ENCODE assay signal across 8 cellular contexts in genomic region chr9:41273549-41274267, GRCh38.
DNase-seq lines count a peak whose midpoint lies in the region; ATAC-seq and TF ChIP-seq lines count a peak whose summit lies in the region.
"Not testable (repeated sequence)": the region's sequence is repeated elsewhere in the genome, so short reads cannot be mapped to it uniquely, and the experiment has no call there.

No MANE protein-coding gene starts in this region.

- not testable (repeated sequence) for H2AFZ ChIP-seq in ACC112 (ENCODE audit: low read length, unreplicated experiment); OCI-LY7 (ENCODE audit: low read length)

- not testable (repeated sequence) for H3K4me1 ChIP-seq in ACC112 (ENCODE audit: control insufficient read depth, insufficient read depth, low read length, unreplicated experiment); OCI-LY7 (ENCODE audit: insufficient read depth, low read length, poor library complexity, severe bottlenecking)

- not testable (repeated sequence) for BruUV-seq in OCI-LY7 (replicated peaks; lab: Mats Ljungman, UMichigan)

- H3K4me3 ChIP-seq in ACC112 (ENCODE audit: low read depth, low read length) (peak overlapping the region; percentile 83), epithelial cell of esophagus (ENCODE audit: low read length) (peak overlapping the region; percentile 34)
- H3K4me3 ChIP-seq in OCI-LY7 (ENCODE audit: low read depth, low read length, poor library complexity, severe bottlenecking): not testable (repeated sequence)

- not testable (repeated sequence) for H3K79me2 ChIP-seq in ACC112 (ENCODE audit: control insufficient read depth, insufficient read depth, low read length, unreplicated experiment); OCI-LY7 (ENCODE audit: insufficient read depth, low read depth, low read length)

- H4K20me1 ChIP-seq in OCI-LY7 (ENCODE audit: insufficient read depth, low read length): not testable (repeated sequence)

- not testable (repeated sequence) for H3K36me3 ChIP-seq in ACC112 (ENCODE audit: insufficient read depth, low read length); OCI-LY7 (ENCODE audit: insufficient read depth, low read length)

- intact Hi-C loops in OCI-LY7 (cut with micrococcal nuclease; ENCODE audit: unreplicated experiment): not testable (repeated sequence)

- not testable (repeated sequence) for H3K9me3 ChIP-seq in OCI-LY7 (ENCODE audit: low read length)

- DNase-seq in OCI-LY7 (ENCODE audit: low spot score) (peak; percentile 22), epithelial cell of esophagus (ENCODE audit: low read depth) (peak; percentile 57), medulla oblongata (ENCODE audit: extremely low spot score) (peak; percentile 91)
- DNase-seq in activated T-cell treated with anti-CD3 and anti-CD28 coated beads, Interleukin-2, amount 50 U/mL, for 48 hours: peak; percentile 84 to 85
- DNase-seq in stimulated activated CD4-positive, alpha-beta T cell treated with anti-CD3 and anti-CD28 coated beads, Interleukin-1b, Interleukin-23, amount 100 ng/mL, for 48 hours: peak; percentile 80

- H3K9me2 ChIP-seq in OCI-LY7 (ENCODE audit: insufficient read depth, low read length): not testable (repeated sequence)

- H3K4me2 ChIP-seq in OCI-LY7 (ENCODE audit: low read length): not testable (repeated sequence)

- H3K27ac ChIP-seq in ACC112 (ENCODE audit: low read depth, low read length); OCI-LY7 (ENCODE audit: low read depth, low read length, poor library complexity, severe bottlenecking): not testable (repeated sequence)

- peak; percentile 100 for ATAC-seq in GM19023 (IDR thresholded peaks at IDR 0.05; ENCODE audit: unreplicated experiment)
- peak; percentile 100 for ATAC-seq in HG02943 (IDR thresholded peaks at IDR 0.05; ENCODE audit: low read depth, unreplicated experiment)

- CTCF ChIA-PET in OCI-LY7 (lab: Charles Lee; ENCODE audit: unreplicated experiment): not testable (repeated sequence)

- not testable (repeated sequence) for TF ChIP-seq CTCF in OCI-LY7 (conservative IDR thresholded peaks at IDR 0.05; ENCODE audit: low read length); epithelial cell of esophagus (IDR thresholded peaks at IDR 0.05; ENCODE audit: insufficient read depth, low read depth, low read length, missing control alignments)

- POLR2A ChIA-PET in OCI-LY7 (lab: Charles Lee): not testable (repeated sequence)

- H3K27me3 ChIP-seq in ACC112 (ENCODE audit: insufficient read depth, low read length): not testable (repeated sequence)

Comparison
In these comparisons a context has a peak if more than half of its experiments do, and no peak if none do; other contexts are left out.
1. DNase-seq: peak in every context shown above with its lines; median percentile 91 in medulla oblongata; 84 in activated T-cell treated with anti-CD3 and anti-CD28 coated beads, Interleukin-2, amount 50 U/mL, for 48 hours; 80 in stimulated activated CD4-positive, alpha-beta T cell treated with anti-CD3 and anti-CD28 coated beads, Interleukin-1b, Interleukin-23, amount 100 ng/mL, for 48 hours; 57 in epithelial cell of esophagus; 22 in OCI-LY7.